22 cellular contexts compared by ENCODE assay signal in genomic region chr4:150853882-150854281, GRCh38.
"Had no signal": no experiment of that assay in that cellular context is flagged by ENCODE, and none has a peak within 500 bp of the region (broad histone marks: within the 10 kb centered on the region; RNA-seq: fewer than 3 reads in every experiment).

No MANE protein-coding gene starts in this region.

- H3K79me2 ChIP-seq: hepatocyte had no signal

- H3K4me2 ChIP-seq: hepatocyte had no signal

- H2AFZ ChIP-seq: hepatocyte had no signal

- FAIRE-seq: colon, endothelial cell of umbilical vein, frontal cortex, keratinocyte had no signal

- H3K9me3 ChIP-seq: esophagus muscularis mucosa, gastroesophageal sphincter, heart left ventricle, left lung, lower lobe of right lung, mucosa of descending colon had no signal

- H3K27ac ChIP-seq: coronary artery, dorsolateral prefrontal cortex, esophagus muscularis mucosa, foreskin keratinocyte, gastroesophageal sphincter, heart left ventricle, hepatocyte, left lung, lower lobe of right lung had no signal

- H3K27me3 ChIP-seq: dorsolateral prefrontal cortex, esophagus muscularis mucosa, foreskin keratinocyte, gastroesophageal sphincter, heart left ventricle, hepatocyte, left lung had no signal

- H3K4me1 ChIP-seq: esophagus muscularis mucosa, gastroesophageal sphincter, left lung, lower lobe of right lung had no signal

- DNase-seq: dermis blood vessel endothelial cell; dorsolateral prefrontal cortex; effector CD4-positive, alpha-beta T cell; effector memory CD4-positive, alpha-beta T cell; foreskin keratinocyte; heart left ventricle; hypothalamus; immature natural killer cell; left cardiac atrium; left lung; left ventricle myocardium superior; lower lobe of right lung; mesenchymal stem cell; mucosa of descending colon had no signal

- ATAC-seq: foreskin keratinocyte, gastroesophageal sphincter, heart left ventricle, left cardiac atrium, left lung, left ventricle myocardium superior, lower lobe of right lung had no signal

- H3K4me3 ChIP-seq: coronary artery, dorsolateral prefrontal cortex, esophagus muscularis mucosa, gastroesophageal sphincter, heart left ventricle, hepatocyte, left lung, lower lobe of right lung, mucosa of descending colon had no signal
